1 cellular context compared by ENCODE assay signal in the genomic region with DNA sequence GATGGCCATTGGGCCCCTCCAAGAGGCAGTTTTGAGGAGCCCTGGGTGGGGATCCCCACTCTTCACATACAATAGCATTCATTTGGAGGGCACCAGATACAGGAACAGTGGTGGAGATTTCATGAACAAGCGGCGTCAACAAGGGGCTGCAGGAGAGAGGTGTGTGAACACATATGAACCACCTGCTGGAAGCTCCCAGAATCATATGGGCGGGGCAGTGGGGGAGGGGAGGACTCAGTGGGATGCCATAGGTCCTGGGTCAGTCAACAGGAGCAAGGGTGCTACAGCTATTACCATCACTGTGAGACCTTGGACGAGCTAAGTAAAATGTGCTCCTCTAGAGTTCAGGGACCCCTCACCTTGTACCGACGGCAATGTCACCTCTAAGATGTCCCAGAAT.
TF ChIP-seq lines count a peak whose summit lies in the region.

No MANE protein-coding gene starts in this region.

TF ChIP-seq in K562, 482 proteins besides CTCF, POLR2A, EP300 and RAD21 (continued from another document):
- TF ChIP-seq, protein P1, sequence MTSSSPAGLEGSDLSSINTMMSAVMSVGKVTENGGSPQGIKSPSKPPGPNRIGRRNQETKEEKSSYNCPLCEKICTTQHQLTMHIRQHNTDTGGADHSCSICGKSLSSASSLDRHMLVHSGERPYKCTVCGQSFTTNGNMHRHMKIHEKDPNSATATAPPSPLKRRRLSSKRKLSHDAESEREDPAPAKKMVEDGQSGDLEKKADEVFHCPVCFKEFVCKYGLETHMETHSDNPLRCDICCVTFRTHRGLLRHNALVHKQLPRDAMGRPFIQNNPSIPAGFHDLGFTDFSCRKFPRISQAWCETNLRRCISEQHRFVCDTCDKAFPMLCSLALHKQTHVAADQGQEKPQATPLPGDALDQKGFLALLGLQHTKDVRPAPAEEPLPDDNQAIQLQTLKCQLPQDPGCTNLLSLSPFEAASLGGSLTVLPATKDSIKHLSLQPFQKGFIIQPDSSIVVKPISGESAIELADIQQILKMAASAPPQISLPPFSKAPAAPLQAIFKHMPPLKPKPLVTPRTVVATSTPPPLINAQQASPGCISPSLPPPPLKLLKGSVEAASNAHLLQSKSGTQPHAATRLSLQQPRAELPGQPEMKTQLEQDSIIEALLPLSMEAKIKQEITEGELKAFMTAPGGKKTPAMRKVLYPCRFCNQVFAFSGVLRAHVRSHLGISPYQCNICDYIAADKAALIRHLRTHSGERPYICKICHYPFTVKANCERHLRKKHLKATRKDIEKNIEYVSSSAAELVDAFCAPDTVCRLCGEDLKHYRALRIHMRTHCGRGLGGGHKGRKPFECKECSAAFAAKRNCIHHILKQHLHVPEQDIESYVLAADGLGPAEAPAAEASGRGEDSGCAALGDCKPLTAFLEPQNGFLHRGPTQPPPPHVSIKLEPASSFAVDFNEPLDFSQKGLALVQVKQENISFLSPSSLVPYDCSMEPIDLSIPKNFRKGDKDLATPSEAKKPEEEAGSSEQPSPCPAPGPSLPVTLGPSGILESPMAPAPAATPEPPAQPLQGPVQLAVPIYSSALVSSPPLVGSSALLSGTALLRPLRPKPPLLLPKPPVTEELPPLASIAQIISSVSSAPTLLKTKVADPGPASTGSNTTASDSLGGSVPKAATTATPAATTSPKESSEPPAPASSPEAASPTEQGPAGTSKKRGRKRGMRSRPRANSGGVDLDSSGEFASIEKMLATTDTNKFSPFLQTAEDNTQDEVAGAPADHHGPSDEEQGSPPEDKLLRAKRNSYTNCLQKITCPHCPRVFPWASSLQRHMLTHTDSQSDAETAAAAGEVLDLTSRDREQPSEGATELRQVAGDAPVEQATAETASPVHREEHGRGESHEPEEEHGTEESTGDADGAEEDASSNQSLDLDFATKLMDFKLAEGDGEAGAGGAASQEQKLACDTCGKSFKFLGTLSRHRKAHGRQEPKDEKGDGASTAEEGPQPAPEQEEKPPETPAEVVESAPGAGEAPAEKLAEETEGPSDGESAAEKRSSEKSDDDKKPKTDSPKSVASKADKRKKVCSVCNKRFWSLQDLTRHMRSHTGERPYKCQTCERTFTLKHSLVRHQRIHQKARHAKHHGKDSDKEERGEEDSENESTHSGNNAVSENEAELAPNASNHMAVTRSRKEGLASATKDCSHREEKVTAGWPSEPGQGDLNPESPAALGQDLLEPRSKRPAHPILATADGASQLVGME (CRISPR knock-in tag; IDR thresholded peaks at IDR 0.05), result no peak
- TF ChIP-seq PHF20 (IDR thresholded peaks at IDR 0.05; ENCODE audit: partially characterized antibody), result no peak
- TF ChIP-seq PHF8 (IDR thresholded peaks at IDR 0.05; ENCODE audit: borderline replicate concordance, low read length), result no peak
- no peak for TF ChIP-seq HLTF (IDR thresholded peaks at IDR 0.05)
- no peak for TF ChIP-seq ZNF274 (IDR thresholded peaks at IDR 0.05; ENCODE audit: borderline replicate concordance, low read depth, low read length)
- TF ChIP-seq ZBTB8A (IDR thresholded peaks at IDR 0.05; ENCODE audit: partially characterized antibody), result no peak
- TF ChIP-seq ZNF830 (CRISPR knock-in tag; IDR thresholded peaks at IDR 0.05), result no peak
- no peak for TF ChIP-seq CBX8 (IDR thresholded peaks at IDR 0.05; ENCODE audit: borderline replicate concordance, extremely low read depth, low read depth, low read length, poor library complexity, severe bottlenecking)
- TF ChIP-seq ZNF668 (CRISPR knock-in tag; IDR thresholded peaks at IDR 0.05), result no peak
- no peak for TF ChIP-seq SREBF2 (CRISPR knock-in tag; IDR thresholded peaks at IDR 0.05)
- no peak for TF ChIP-seq MED1 (CRISPR knock-in tag; IDR thresholded peaks at IDR 0.05; ENCODE audit: borderline replicate concordance)
- TF ChIP-seq BRCA1 (IDR thresholded peaks at IDR 0.05), result no peak
- TF ChIP-seq BRCA1 (CRISPR knock-in tag; IDR thresholded peaks at IDR 0.05), result no peak
- TF ChIP-seq ZFP30 (CRISPR knock-in tag; IDR thresholded peaks at IDR 0.05; ENCODE audit: borderline replicate concordance), result no peak
- TF ChIP-seq, protein P2, sequence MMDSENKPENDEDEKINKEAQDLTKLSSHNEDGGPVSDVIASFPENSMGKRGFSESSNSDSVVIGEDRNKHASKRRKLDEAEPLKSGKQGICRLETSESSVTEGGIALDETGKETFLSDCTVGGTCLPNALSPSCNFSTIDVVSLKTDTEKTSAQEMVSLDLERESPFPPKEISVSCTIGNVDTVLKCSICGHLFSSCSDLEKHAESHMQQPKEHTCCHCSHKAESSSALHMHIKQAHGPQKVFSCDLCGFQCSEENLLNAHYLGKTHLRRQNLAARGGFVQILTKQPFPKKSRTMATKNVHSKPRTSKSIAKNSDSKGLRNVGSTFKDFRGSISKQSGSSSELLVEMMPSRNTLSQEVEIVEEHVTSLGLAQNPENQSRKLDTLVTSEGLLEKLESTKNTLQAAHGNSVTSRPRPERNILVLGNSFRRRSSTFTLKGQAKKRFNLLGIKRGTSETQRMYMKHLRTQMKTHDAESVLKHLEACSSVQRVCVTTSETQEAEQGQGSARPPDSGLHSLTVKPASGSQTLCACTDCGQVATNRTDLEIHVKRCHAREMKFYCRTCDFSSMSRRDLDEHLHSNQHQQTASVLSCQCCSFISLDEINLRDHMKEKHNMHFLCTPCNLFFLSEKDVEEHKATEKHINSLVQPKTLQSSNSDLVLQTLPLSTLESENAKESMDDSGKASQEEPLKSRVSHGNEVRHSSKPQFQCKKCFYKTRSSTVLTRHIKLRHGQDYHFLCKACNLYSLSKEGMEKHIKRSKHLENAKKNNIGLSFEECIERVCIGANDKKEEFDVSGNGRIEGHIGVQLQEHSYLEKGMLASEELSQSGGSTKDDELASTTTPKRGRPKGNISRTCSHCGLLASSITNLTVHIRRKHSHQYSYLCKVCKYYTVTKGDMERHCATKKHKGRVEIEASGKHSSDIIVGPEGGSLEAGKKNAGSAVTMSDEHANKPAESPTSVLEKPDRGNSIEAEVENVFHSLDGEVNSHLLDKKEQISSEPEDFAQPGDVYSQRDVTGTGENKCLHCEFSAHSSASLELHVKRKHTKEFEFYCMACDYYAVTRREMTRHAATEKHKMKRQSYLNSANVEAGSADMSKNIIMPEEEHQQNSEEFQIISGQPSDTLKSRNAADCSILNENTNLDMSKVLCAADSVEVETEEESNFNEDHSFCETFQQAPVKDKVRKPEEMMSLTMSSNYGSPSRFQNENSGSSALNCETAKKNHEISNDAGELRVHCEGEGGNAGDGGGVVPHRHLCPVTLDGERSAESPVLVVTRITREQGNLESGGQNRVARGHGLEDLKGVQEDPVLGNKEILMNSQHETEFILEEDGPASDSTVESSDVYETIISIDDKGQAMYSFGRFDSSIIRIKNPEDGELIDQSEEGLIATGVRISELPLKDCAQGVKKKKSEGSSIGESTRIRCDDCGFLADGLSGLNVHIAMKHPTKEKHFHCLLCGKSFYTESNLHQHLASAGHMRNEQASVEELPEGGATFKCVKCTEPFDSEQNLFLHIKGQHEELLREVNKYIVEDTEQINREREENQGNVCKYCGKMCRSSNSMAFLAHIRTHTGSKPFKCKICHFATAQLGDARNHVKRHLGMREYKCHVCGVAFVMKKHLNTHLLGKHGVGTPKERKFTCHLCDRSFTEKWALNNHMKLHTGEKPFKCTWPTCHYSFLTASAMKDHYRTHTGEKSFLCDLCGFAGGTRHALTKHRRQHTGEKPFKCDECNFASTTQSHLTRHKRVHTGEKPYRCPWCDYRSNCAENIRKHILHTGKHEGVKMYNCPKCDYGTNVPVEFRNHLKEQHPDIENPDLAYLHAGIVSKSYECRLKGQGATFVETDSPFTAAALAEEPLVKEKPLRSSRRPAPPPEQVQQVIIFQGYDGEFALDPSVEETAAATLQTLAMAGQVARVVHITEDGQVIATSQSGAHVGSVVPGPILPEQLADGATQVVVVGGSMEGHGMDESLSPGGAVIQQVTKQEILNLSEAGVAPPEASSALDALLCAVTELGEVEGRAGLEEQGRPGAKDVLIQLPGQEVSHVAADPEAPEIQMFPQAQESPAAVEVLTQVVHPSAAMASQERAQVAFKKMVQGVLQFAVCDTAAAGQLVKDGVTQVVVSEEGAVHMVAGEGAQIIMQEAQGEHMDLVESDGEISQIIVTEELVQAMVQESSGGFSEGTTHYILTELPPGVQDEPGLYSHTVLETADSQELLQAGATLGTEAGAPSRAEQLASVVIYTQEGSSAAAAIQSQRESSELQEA (IDR thresholded peaks at IDR 0.05; ENCODE audit: low read depth), result no peak
- TF ChIP-seq, protein P3, sequence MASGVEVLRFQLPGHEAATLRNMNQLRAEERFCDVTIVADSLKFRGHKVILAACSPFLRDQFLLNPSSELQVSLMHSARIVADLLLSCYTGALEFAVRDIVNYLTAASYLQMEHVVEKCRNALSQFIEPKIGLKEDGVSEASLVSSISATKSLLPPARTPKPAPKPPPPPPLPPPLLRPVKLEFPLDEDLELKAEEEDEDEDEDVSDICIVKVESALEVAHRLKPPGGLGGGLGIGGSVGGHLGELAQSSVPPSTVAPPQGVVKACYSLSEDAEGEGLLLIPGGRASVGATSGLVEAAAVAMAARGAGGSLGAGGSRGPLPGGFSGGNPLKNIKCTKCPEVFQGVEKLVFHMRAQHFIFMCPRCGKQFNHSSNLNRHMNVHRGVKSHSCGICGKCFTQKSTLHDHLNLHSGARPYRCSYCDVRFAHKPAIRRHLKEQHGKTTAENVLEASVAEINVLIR (CRISPR knock-in tag; IDR thresholded peaks at IDR 0.05), result no peak
- no peak for TF ChIP-seq PPARD (CRISPR knock-in tag; IDR thresholded peaks at IDR 0.05)
- TF ChIP-seq DIDO1 (tag; IDR thresholded peaks at IDR 0.05; ENCODE audit: low read depth), result no peak
